ENCODE assay signal across 8 cellular contexts in genomic region chr3:130893240-130894129, GRCh38. TPM values are rescaled to one million over a fixed set of nuclear protein-coding genes. Genes with fewer than 3 reads are reported as not detected.
DNase-seq lines count a peak whose midpoint lies in the region; ATAC-seq, FAIRE-seq and TF ChIP-seq lines count a peak whose summit lies in the region.

Gene ATP2C1 (plus strand): TSS chr3:130894084. CDS start chr3:130894770, 686 bp downstream.

- peaks cover 10 to 22% of the 10 kb centered on the region in 2 donors for H3K4me1 ChIP-seq in adrenal gland (replicated peaks in 1 of 2)
- peaks cover 0 to 43% (median 21%) of the 10 kb centered on the region in 9 donors for H3K4me1 ChIP-seq in heart right ventricle
- peaks cover 13 to 31% (median 21%) of the 10 kb centered on the region in 4 donors for H3K4me1 ChIP-seq in upper lobe of left lung

- H3K36me3 ChIP-seq in adrenal gland (replicated peaks in 1 of 2): no peaks in the 10 kb centered on the region
- no peaks in the 10 kb centered on the region for H3K36me3 ChIP-seq in heart right ventricle
- H3K36me3 ChIP-seq in upper lobe of left lung: no peaks in the 10 kb centered on the region

- 0 to 1% (median 0%) methylated on average over 3 to 73 of the region's 73 CpGs for WGBS in adrenal gland, 4 donors
- 0 to 1% methylated on average over 72 to 73 of the region's 73 CpGs for WGBS in heart right ventricle, 2 donors
- WGBS in upper lobe of left lung, 2 donors: 0 to 1% methylated on average over 24 to 64 of the region's 73 CpGs

- ATAC-seq in HG02852 (IDR thresholded peaks at IDR 0.05; ENCODE audit: unreplicated experiment) (peak; percentile 92), T-cell (replicated peaks in 1 of 4) (peak; percentile 85 to 88 (median 86)), heart right ventricle (peak; percentile 97 to 99 (median 98)), upper lobe of left lung (ENCODE audit: low FRiP score in 2 of 2) (peak; percentile 98 to 99)

- TF ChIP-seq POLR2A in GM12892 (IDR thresholded peaks at IDR 0.05; ENCODE audit: low read depth, low read length): peak; percentile 92
- peak; percentile 86 to 97 for TF ChIP-seq POLR2A in adrenal gland (IDR thresholded peaks at IDR 0.05)
- peak in 3 of 4 donors; percentile 88 to 97 (median 93) for TF ChIP-seq POLR2A in upper lobe of left lung (IDR thresholded peaks at IDR 0.05)

- H3K4me3 ChIP-seq in adrenal gland: peak within 1 kb of the TSS; percentile 85 to 99 (median 90)
- peak within 1 kb of the TSS; percentile 56 to 92 (median 81) for H3K4me3 ChIP-seq in heart right ventricle
- H3K4me3 ChIP-seq in upper lobe of left lung: peak within 1 kb of the TSS; percentile 41 to 89 (median 85)

- H3K27ac Mint-ChIP-seq in T-cell: peak within 1 kb of the TSS; percentile 98 to 100

- H3K9me3 Mint-ChIP-seq in T-cell: no peaks in the 10 kb centered on the region

- peak in 4 of 6 experiments; percentile 1 to 41 (median 20) for TF ChIP-seq CTCF in adrenal gland (IDR thresholded peaks at IDR 0.05)
- TF ChIP-seq CTCF in heart right ventricle (IDR thresholded peaks at IDR 0.05): peak in 2 of 9 donors; percentile 28 to 36
- peak in 4 of 6 experiments; percentile 16 to 37 (median 27) for TF ChIP-seq CTCF in upper lobe of left lung (IDR thresholded peaks at IDR 0.05)

- H3K27me3 ChIP-seq in adrenal gland (no peaks in the 10 kb centered on the region), heart right ventricle (no peaks in the 10 kb centered on the region), upper lobe of left lung (no peaks in the 10 kb centered on the region)

- TF ChIP-seq EP300 in upper lobe of left lung (IDR thresholded peaks at IDR 0.05): no peak

- H3K4me3 Mint-ChIP-seq in T-cell: peak within 1 kb of the TSS; percentile 94 to 96 (median 96)

- H3K27me3 Mint-ChIP-seq in T-cell: no peaks in the 10 kb centered on the region

- CTCF ChIA-PET in T-cell (lab: Charles Lee): interaction anchor here (0.6 to 3.5 kb wide), 19 partner anchors 11 to 1523 kb away, joined by 3 to 27 read pairs (median 4); partner anchors contain the start of genes ASTE1 (in 1 of the 2), NEK11 (in 1 of the 2) and PIK3R4 (in 1 of the 2)

- POLR2A ChIA-PET in T-cell (lab: Charles Lee): interaction anchor here (0.5 to 1.1 kb wide), 9 partner anchors 43 to 203 kb away, joined by 3 to 13 read pairs (median 4); no protein-coding TSS in a partner anchor

- peak; percentile 72 for DNase-seq in GM12892 (ENCODE audit: insufficient read length)
- DNase-seq in NCI-H1436 treated with DMSO at 0.1 percent for 48 hours (lab: John Stamatoyannopoulos, UW): peak; percentile 88
- DNase-seq in T-cell: peak; percentile 75 to 89 (median 85)
- DNase-seq in adrenal gland: peak; percentile 95 to 98 (median 96)
- DNase-seq in heart right ventricle: peak; percentile 95 to 97
- peak; percentile 92 to 99 (median 94) for DNase-seq in posterior cingulate gyrus
- peak; percentile 97 to 98 for DNase-seq in upper lobe of left lung

- peak within 1 kb of the TSS; percentile 93 to 99 (median 96) for H3K27ac ChIP-seq in adrenal gland
- peak within 1 kb of the TSS; percentile 89 to 99 (median 97) for H3K27ac ChIP-seq in heart right ventricle
- peak within 1 kb of the TSS; percentile 97 to 99 (median 98) for H3K27ac ChIP-seq in upper lobe of left lung

- intact Hi-C loops in adrenal gland (cut with DNase I): loop anchor here (5.0 kb wide), 2 partner anchors 131 to 136 kb away; no protein-coding TSS in a partner anchor
- intact Hi-C loops in heart right ventricle (cut with DNase I): loop anchor here (1.0 to 10.0 kb wide), 7 partner anchors 131 to 619 kb away; no protein-coding TSS in a partner anchor
- intact Hi-C loops in posterior cingulate gyrus (cut with DNase I): loop anchor here (1.0 to 10.0 kb wide), 4 partner anchors 134 to 619 kb away; partner anchors contain the start of genes NUDT16 and PIK3R4

- H3K9me3 ChIP-seq in adrenal gland (replicated peaks in 1 of 3): no peaks in the 10 kb centered on the region
- no peaks in the 10 kb centered on the region for H3K9me3 ChIP-seq in heart right ventricle
- H3K9me3 ChIP-seq in upper lobe of left lung: no peaks in the 10 kb centered on the region

- peaks cover 33 to 43% (median 42%) of the 10 kb centered on the region in 3 donors for H3K4me1 Mint-ChIP-seq in T-cell

- H3K36me3 Mint-ChIP-seq in T-cell: no peaks in the 10 kb centered on the region

- FAIRE-seq in GM12892 (lab: Jason Lieb, UNC): peak; percentile 98

RNA-seq across cellular contexts. Expression of gene ATP2C1, which starts in this region (rescaled TPM):
- 64.7 TPM for polyA plus RNA-seq in GM12892 (2012; ENCODE audit: missing spikeins)
- total RNA-seq in T-cell (10 to 100 TPM; 36.4 to 60.1 (median 42.6) TPM), adrenal gland (10 to 100 TPM; 51.1 to 78.6 (median 58.4) TPM), heart right ventricle (10 to 100 TPM; 48.6 to 78.8 (median 59.9) TPM), upper lobe of left lung (100 to 1,000 TPM in 4 of 6 donors, 10 to 100 TPM in 2; 50.3 to 131 (median 114) TPM)
- polyA plus RNA-seq in adrenal gland (10 to 100 TPM; 26.7 to 71.0 (median 27.6) TPM), heart right ventricle (10 to 100 TPM; 27.5 to 37.5 TPM)

Comparison
In these comparisons a context has a peak if more than half of its experiments do, and no peak if none do; other contexts are left out.
1. Peak in every context shown above with its lines: DNase-seq, ATAC-seq, H3K4me3 ChIP-seq and H3K27ac ChIP-seq.